8 cellular contexts compared by ENCODE assay signal in genomic region chr2:213238753-213239591, GRCh38. TPM values are rescaled to one million over a fixed set of nuclear protein-coding genes. Genes with fewer than 3 reads are reported as not detected.
A peak's percentile ranks its signal among the peaks of the same experiment; 100 is the strongest.
DNase-seq lines count a peak whose midpoint lies in the region; ATAC-seq, FAIRE-seq and TF ChIP-seq lines count a peak whose summit lies in the region.

No MANE protein-coding gene starts in this region.

- FAIRE-seq in frontal cortex (lab: Jason Lieb, UNC), result no peak

- peak overlapping the region; percentile 71 for H3K27ac ChIP-seq in thymus (ENCODE audit: low read depth)

- H3K4me3 ChIP-seq in epithelial cell of esophagus (ENCODE audit: low read length) (no peak overlapping the region), thymus (ENCODE audit: low read length) (peak overlapping the region; percentile 43)

- 58% methylated on average over 4 of the region's 4 CpGs for WGBS in thymus

- peaks cover 6% of the 10 kb centered on the region for H3K4me1 ChIP-seq in thymus (ENCODE audit: control insufficient read depth, insufficient read depth, low read length)

- H3K36me3 ChIP-seq in thymus (ENCODE audit: control insufficient read depth, insufficient read depth), result no peaks in the 10 kb centered on the region

- intact Hi-C loops in activated CD4-positive, alpha-beta T cell treated with anti-CD3 and anti-CD28 coated beads, Interleukin-2, amount 10 ng/mL, durations not matched to agents 24 days and 14 days (cut with micrococcal nuclease), result no loop called here

- no peak for TF ChIP-seq CTCF in epithelial cell of esophagus (IDR thresholded peaks at IDR 0.05; ENCODE audit: insufficient read depth, low read depth, low read length, missing control alignments)

- peaks cover 6% of the 10 kb centered on the region for H3K4me1 Mint-ChIP-seq in activated CD4-positive, alpha-beta T cell treated with anti-CD3 and anti-CD28 coated beads, Interleukin-2, amount 10 ng/mL, durations not matched to agents 24 days and 14 days

- peak; percentile 39 for ATAC-seq in GM21447 (IDR thresholded peaks at IDR 0.05; ENCODE audit: unreplicated experiment)

- peak; percentile 90 for DNase-seq in ELR (ENCODE audit: low read depth)
- peak; percentile 6 for DNase-seq in HuH-7 (ENCODE audit: low spot score)
- DNase-seq in epithelial cell of esophagus (ENCODE audit: low read depth), result peak; percentile 75
- DNase-seq in frontal cortex (ENCODE audit: low spot score in 2 of 2), result no peak
- DNase-seq in DMS153 treated with DMSO at 0.1 percent for 48 hours (lab: John Stamatoyannopoulos, UW; ENCODE audit: unreplicated experiment), result no peak
- DNase-seq in activated CD4-positive, alpha-beta T cell treated with anti-CD3 and anti-CD28 coated beads, Interleukin-2, amount 10 ng/mL, durations not matched to agents 24 days and 14 days, result no peak

- H3K4me3 Mint-ChIP-seq in activated CD4-positive, alpha-beta T cell treated with anti-CD3 and anti-CD28 coated beads, Interleukin-2, amount 10 ng/mL, durations not matched to agents 24 days and 14 days, result no peak overlapping the region

- H3K27me3 Mint-ChIP-seq in activated CD4-positive, alpha-beta T cell treated with anti-CD3 and anti-CD28 coated beads, Interleukin-2, amount 10 ng/mL, durations not matched to agents 24 days and 14 days, result peaks cover 26% of the 10 kb centered on the region

- no peak overlapping the region for H3K27ac Mint-ChIP-seq in activated CD4-positive, alpha-beta T cell treated with anti-CD3 and anti-CD28 coated beads, Interleukin-2, amount 10 ng/mL, durations not matched to agents 24 days and 14 days

- no peaks in the 10 kb centered on the region for H3K36me3 Mint-ChIP-seq in activated CD4-positive, alpha-beta T cell treated with anti-CD3 and anti-CD28 coated beads, Interleukin-2, amount 10 ng/mL, durations not matched to agents 24 days and 14 days (ENCODE audit: low read depth)

- no peaks in the 10 kb centered on the region for H3K27me3 ChIP-seq in thymus (ENCODE audit: control insufficient read depth, insufficient read depth)

- no peaks in the 10 kb centered on the region for H3K9me3 Mint-ChIP-seq in activated CD4-positive, alpha-beta T cell treated with anti-CD3 and anti-CD28 coated beads, Interleukin-2, amount 10 ng/mL, durations not matched to agents 24 days and 14 days

- no peaks in the 10 kb centered on the region for H3K9me3 ChIP-seq in thymus (ENCODE audit: control insufficient read depth)

RNA-seq across cellular contexts. Expression of gene SPAG16, which starts 45.3 kb away (rescaled TPM):
- 32.0 TPM for polyA plus RNA-seq in thymus
- 87.6 TPM for total RNA-seq in frontal cortex
- total RNA-seq in activated CD4-positive, alpha-beta T cell treated with anti-CD3 and anti-CD28 coated beads, Interleukin-2, amount 10 ng/mL, durations not matched to agents 24 days and 14 days, result 6.8 and 7.2 TPM in 2 replicates

Comparison
In these comparisons a context has a peak if more than half of its experiments do, and no peak if none do; other contexts are left out.
1. DNase-seq: peak in ELR (single experiment), HuH-7 (single experiment) and epithelial cell of esophagus (single experiment); none in frontal cortex (0 of 2), DMS153 treated with DMSO at 0.1 percent for 48 hours (single experiment) and activated CD4-positive, alpha-beta T cell treated with anti-CD3 and anti-CD28 coated beads, Interleukin-2, amount 10 ng/mL, durations not matched to agents 24 days and 14 days (single experiment).
2. RNA of gene SPAG16, which starts 45.3 kb away (total RNA-seq): 87.6 TPM in frontal cortex (single experiment); 6.8 to 7.2 TPM in activated CD4-positive, alpha-beta T cell treated with anti-CD3 and anti-CD28 coated beads, Interleukin-2, amount 10 ng/mL, durations not matched to agents 24 days and 14 days; every median in the first group is over 10 times any median in the second.